In genomic region chr3:44761347-44762169, GRCh38 we compare ENCODE assay signal across 7 cellular contexts. TPM values are rescaled to one million over a fixed set of nuclear protein-coding genes. Genes with fewer than 3 reads are reported as not detected.
DNase-seq lines count a peak whose midpoint lies in the region; ATAC-seq and TF ChIP-seq lines count a peak whose summit lies in the region.

Gene KIAA1143, minus strand, starts transcription at chr3:44761619. Its CDS starts 17 bp downstream, at chr3:44761602.
Gene KIF15, plus strand, starts transcription at chr3:44761794. Its CDS starts 72 bp downstream, at chr3:44761866.

- H3K36me3 ChIP-seq in hepatocyte (replicated peaks; ENCODE audit: insufficient read depth, low read depth) = no peaks in the 10 kb centered on the region

- ATAC-seq in GM18505 (IDR thresholded peaks at IDR 0.05; ENCODE audit: unreplicated experiment) (peak; percentile 95), HG02981 (IDR thresholded peaks at IDR 0.05; ENCODE audit: unreplicated experiment) (peak; percentile 86)

- H2AFZ ChIP-seq in hepatocyte = peak within 1 kb of the TSS; percentile 98

- peaks cover 74% of the 10 kb centered on the region for H3K79me2 ChIP-seq in hepatocyte

- H4K20me1 ChIP-seq in hepatocyte (ENCODE audit: insufficient read depth, poor library complexity, severe bottlenecking) = no peaks in the 10 kb centered on the region

- TF ChIP-seq POLR2A in GM18505 (IDR thresholded peaks at IDR 0.05; ENCODE audit: borderline replicate concordance, extremely low read depth, insufficient read depth, insufficient read length) = peak; percentile 84

- no peak for TF ChIP-seq CTCF in hepatocyte (IDR thresholded peaks at IDR 0.05; ENCODE audit: poor library complexity)

- peaks cover 8% of the 10 kb centered on the region for H3K9me3 ChIP-seq in hepatocyte (ENCODE audit: low read depth)

- peak within 1 kb of the TSS; percentile 91 for H3K27ac ChIP-seq in hepatocyte

- peak within 1 kb of the TSS; percentile 95 for H3K4me2 ChIP-seq in hepatocyte

- H3K4me3 ChIP-seq in hepatocyte = peak within 1 kb of the TSS; percentile 94

- peak; percentile 98 for DNase-seq in NCI-H2029 (lab: John Stamatoyannopoulos, UW)
- DNase-seq in T-helper 22 cell (ENCODE audit: low read depth) = peak; percentile 89
- DNase-seq in astrocyte of the hippocampus (ENCODE audit: low read depth, low spot score) = peak; percentile 98
- DNase-seq in hepatocyte (ENCODE audit: low spot score) = peak; percentile 98
- DNase-seq in retina = peak; percentile 97

- peaks cover 3% of the 10 kb centered on the region for H3K4me1 ChIP-seq in hepatocyte (ENCODE audit: insufficient read depth)

- H3K27me3 ChIP-seq in hepatocyte = no peaks in the 10 kb centered on the region

- under 1% methylated on average over 67 of the region's 70 CpGs for WGBS in hepatocyte (ENCODE audit: low lambda C conversion rate, missing lambda C conversion rate)

- no peaks in the 10 kb centered on the region for H3K9me2 ChIP-seq in hepatocyte (replicated peaks; ENCODE audit: insufficient read depth)

RNA-seq across cellular contexts. Expression of gene KIAA1143, which starts in this region (rescaled TPM):
- total RNA-seq in hepatocyte = 24.0 and 25.1 TPM in 2 replicates
- polyA plus RNA-seq in hepatocyte = 11.4 and 11.5 TPM in 2 replicates

RNA-seq across cellular contexts. Expression of gene KIF15, which starts in this region (rescaled TPM):
- 2.7 and 4.1 TPM in 2 replicates for total RNA-seq in hepatocyte
- polyA plus RNA-seq in hepatocyte = 1.4 and 2.6 TPM in 2 replicates

Comparison
In these comparisons a context has a peak if more than half of its experiments do, and no peak if none do; other contexts are left out.
1. Peak in every context shown above with its lines: DNase-seq, ATAC-seq, H3K4me3 ChIP-seq and H3K27ac ChIP-seq.